ENCODE assay signal across 32 cellular contexts in the genomic region with DNA sequence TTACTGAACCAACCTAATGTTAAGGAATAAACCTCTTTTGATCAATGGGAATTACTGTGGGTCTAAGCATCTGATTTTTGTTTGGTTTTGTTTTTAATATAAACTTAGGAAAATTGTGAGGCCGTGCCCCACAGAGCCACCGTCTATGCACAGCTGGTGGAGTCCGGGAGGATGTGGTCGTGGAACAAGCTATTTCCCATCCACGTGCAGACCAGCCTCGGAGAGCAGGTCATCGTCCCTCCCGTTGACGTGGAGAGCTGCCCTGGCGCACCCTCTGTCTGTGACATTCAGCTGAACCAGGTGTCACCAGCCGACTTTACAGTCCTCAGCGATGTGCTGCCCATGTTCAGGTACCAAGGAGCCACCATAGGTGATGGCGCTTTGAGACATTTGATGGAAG.
"Had no signal": no experiment of that assay in that cellular context is flagged by ENCODE, and none has a peak within 500 bp of the region (broad histone marks: within the 10 kb centered on the region; RNA-seq: fewer than 3 reads in every experiment).

No MANE protein-coding gene starts in this region.

- H3K4me1 Mint-ChIP-seq: activated naive CD4-positive, alpha-beta T cell treated with anti-CD3 and anti-CD28 coated beads, Interleukin-2, amount 50 U/mL, for 24 hours; activated naive CD8-positive, alpha-beta T cell treated with anti-CD3 and anti-CD28 coated beads for 36 hours; activated naive CD8-positive, alpha-beta T cell treated with anti-CD3 and anti-CD28 coated beads, Interleukin-2, amount 50 U/mL, for 24 hours; brain; endodermal cell had no signal

- ATAC-seq: activated CD8-positive, alpha-beta T cell treated with anti-CD3 and anti-CD28 coated beads for 36 hours; activated naive CD8-positive, alpha-beta T cell treated with anti-CD3 and anti-CD28 coated beads, Interleukin-2, amount 50 U/mL, for 24 hours; activated T-cell treated with anti-CD3 and anti-CD28 coated beads, Interleukin-2, amount 50 U/mL, for 4 hours; activated T-helper 17 cell treated with anti-CD3 and anti-CD28 coated beads, Interleukin-2, amount 50 U/mL, for 72 hours; esophagus mucosa had no signal

- H3K4me3 ChIP-seq: adrenal gland, ascending aorta, breast epithelium, cardiac muscle cell, coronary artery, dorsolateral prefrontal cortex had no signal

- DNase-seq: activated CD4-positive, alpha-beta T cell treated with anti-CD3 and anti-CD28 coated beads for 4 hours; activated CD4-positive, alpha-beta T cell treated with anti-CD3 and anti-CD28 coated beads, Interleukin-2, amount 50 U/mL, for 1 hour; activated CD4-positive, alpha-beta T cell treated with anti-CD3 and anti-CD28 coated beads, Interleukin-2, amount 50 U/mL, for 48 hours; activated CD4-positive, CD25-positive, alpha-beta regulatory T cell; activated CD4-positive, CD25-positive, alpha-beta regulatory T cell treated with anti-CD3 and anti-CD28 coated beads, Interleukin-2, amount 50 U/mL, for 72 hours; activated CD8-positive, alpha-beta memory T cell treated with anti-CD3 and anti-CD28 coated beads for 24 hours; activated CD8-positive, alpha-beta T cell treated with anti-CD3 and anti-CD28 coated beads for 36 hours; activated effector memory CD4-positive, alpha-beta T cell treated with Interleukin-2 at 50 U/mL for 16 hours; activated naive CD4-positive, alpha-beta T cell treated with anti-CD3 and anti-CD28 coated beads for 36 hours; activated naive CD8-positive, alpha-beta T cell treated with anti-CD3 and anti-CD28 coated beads for 36 hours; activated naive CD8-positive, alpha-beta T cell treated with anti-CD3 and anti-CD28 coated beads, Interleukin-2, amount 50 U/mL, for 24 hours; activated T-cell treated with anti-CD3 and anti-CD28 coated beads, Interleukin-2, amount 50 U/mL, for 4 hours; adrenal gland; amygdala; central memory CD4-positive, alpha-beta T cell; cerebellar nuclear complex; dorsolateral prefrontal cortex; effector memory CD4-positive, alpha-beta T cell; endodermal cell; foreskin fibroblast; head of caudate nucleus; T-helper 2 cell had no signal

- H3K9me3 ChIP-seq: adrenal gland, ascending aorta, breast epithelium had no signal

- H3K9me3 Mint-ChIP-seq: activated CD8-positive, alpha-beta T cell treated with anti-CD3 and anti-CD28 coated beads for 36 hours; activated naive CD4-positive, alpha-beta T cell treated with anti-CD3 and anti-CD28 coated beads for 36 hours; activated naive CD4-positive, alpha-beta T cell treated with anti-CD3 and anti-CD28 coated beads, Interleukin-2, amount 50 U/mL, for 24 hours; activated naive CD8-positive, alpha-beta T cell treated with anti-CD3 and anti-CD28 coated beads for 36 hours; activated naive CD8-positive, alpha-beta T cell treated with anti-CD3 and anti-CD28 coated beads, Interleukin-2, amount 50 U/mL, for 24 hours; activated T-cell treated with anti-CD3 and anti-CD28 coated beads, Interleukin-2, amount 50 U/mL, for 4 hours; activated T-helper 17 cell treated with anti-CD3 and anti-CD28 coated beads, Interleukin-2, amount 50 U/mL, for 72 hours; brain; dendritic cell treated with granulocyte-macrophage colony-stimulating factor and Interleukin-4, amounts not matched to agents 40 ng/mL and 50 ng/mL, for 4 days; endodermal cell had no signal

- H3K27ac Mint-ChIP-seq: activated CD8-positive, alpha-beta T cell treated with anti-CD3 and anti-CD28 coated beads for 36 hours; activated naive CD4-positive, alpha-beta T cell treated with anti-CD3 and anti-CD28 coated beads for 36 hours; activated naive CD4-positive, alpha-beta T cell treated with anti-CD3 and anti-CD28 coated beads, Interleukin-2, amount 50 U/mL, for 24 hours; activated naive CD8-positive, alpha-beta T cell treated with anti-CD3 and anti-CD28 coated beads for 36 hours; activated naive CD8-positive, alpha-beta T cell treated with anti-CD3 and anti-CD28 coated beads, Interleukin-2, amount 50 U/mL, for 24 hours; activated T-helper 17 cell treated with anti-CD3 and anti-CD28 coated beads, Interleukin-2, amount 50 U/mL, for 72 hours; brain; dendritic cell treated with granulocyte-macrophage colony-stimulating factor and Interleukin-4, amounts not matched to agents 40 ng/mL and 50 ng/mL, for 4 days had no signal

- H3K4me1 ChIP-seq: adrenal gland, ascending aorta, breast epithelium had no signal

- H3K4me3 Mint-ChIP-seq: activated CD8-positive, alpha-beta T cell treated with anti-CD3 and anti-CD28 coated beads for 36 hours; activated naive CD4-positive, alpha-beta T cell treated with anti-CD3 and anti-CD28 coated beads for 36 hours; activated naive CD4-positive, alpha-beta T cell treated with anti-CD3 and anti-CD28 coated beads, Interleukin-2, amount 50 U/mL, for 24 hours; activated naive CD8-positive, alpha-beta T cell treated with anti-CD3 and anti-CD28 coated beads for 36 hours; activated naive CD8-positive, alpha-beta T cell treated with anti-CD3 and anti-CD28 coated beads, Interleukin-2, amount 50 U/mL, for 24 hours; activated T-cell treated with anti-CD3 and anti-CD28 coated beads, Interleukin-2, amount 50 U/mL, for 4 hours; activated T-helper 17 cell treated with anti-CD3 and anti-CD28 coated beads, Interleukin-2, amount 50 U/mL, for 72 hours; brain; dendritic cell treated with granulocyte-macrophage colony-stimulating factor and Interleukin-4, amounts not matched to agents 40 ng/mL and 50 ng/mL, for 4 days; endodermal cell had no signal

- H3K27ac ChIP-seq: adrenal gland, ascending aorta, breast epithelium, cardiac muscle cell, coronary artery, dorsolateral prefrontal cortex had no signal

- H3K27me3 ChIP-seq: adrenal gland, ascending aorta, breast epithelium, cardiac muscle cell, dorsolateral prefrontal cortex had no signal

- FAIRE-seq: frontal cortex had no signal
